In genomic region chr6:116691154-116691553, GRCh38 we compare ENCODE assay signal across 19 cellular contexts. TPM values are rescaled to one million over a fixed set of nuclear protein-coding genes. Genes with fewer than 3 reads are reported as not detected.
DNase-seq lines count a peak whose midpoint lies in the region; ATAC-seq and TF ChIP-seq lines count a peak whose summit lies in the region.
"Had no signal": no experiment of that assay in that cellular context is flagged by ENCODE, and none has a peak within 500 bp of the region (broad histone marks: within the 10 kb centered on the region; RNA-seq: fewer than 3 reads in every experiment).

No MANE protein-coding gene starts in this region.

- no peak for ATAC-seq in GM19463 (IDR thresholded peaks at IDR 0.05; ENCODE audit: unreplicated experiment)
- ATAC-seq: CD8-positive, alpha-beta T cell; GM12878; GM23338; HCT116 had no signal

- peak overlapping the region; percentile 59 for H3K27ac ChIP-seq in VCaP
- H3K27ac ChIP-seq: BLaER1, C4-2B had no signal

- H3K4me3 Mint-ChIP-seq in activated naive CD4-positive, alpha-beta T cell treated with anti-CD3 and anti-CD28 coated beads, Interleukin-2, amount 50 U/mL, for 24 hours: no peak overlapping the region
- H3K4me3 Mint-ChIP-seq in activated naive CD4-positive, alpha-beta T cell treated with anti-CD3 and anti-CD28 coated beads, Interleukin-2, amount 10 ng/mL, durations not matched to agents 7 days and 5 days: no peak overlapping the region
- H3K4me3 Mint-ChIP-seq in mesothelial cell of epicardium: no peak overlapping the region
- H3K4me3 Mint-ChIP-seq: CD4-positive, CD25-positive, alpha-beta regulatory T cell; CD8-positive, alpha-beta T cell; GM23338; H9; HFFc6 had no signal

- H3K27me3 Mint-ChIP-seq in activated naive CD4-positive, alpha-beta T cell treated with anti-CD3 and anti-CD28 coated beads, Interleukin-2, amount 50 U/mL, for 24 hours: no peaks in the 10 kb centered on the region
- no peaks in the 10 kb centered on the region for H3K27me3 Mint-ChIP-seq in activated naive CD4-positive, alpha-beta T cell treated with anti-CD3 and anti-CD28 coated beads, Interleukin-2, amount 10 ng/mL, durations not matched to agents 7 days and 5 days
- H3K27me3 Mint-ChIP-seq in mesothelial cell of epicardium (ENCODE audit: low read depth): no peaks in the 10 kb centered on the region
- H3K27me3 Mint-ChIP-seq: CD4-positive, CD25-positive, alpha-beta regulatory T cell had no signal

- peaks cover 16% of the 10 kb centered on the region for H3K36me3 Mint-ChIP-seq in activated naive CD4-positive, alpha-beta T cell treated with anti-CD3 and anti-CD28 coated beads, Interleukin-2, amount 50 U/mL, for 24 hours
- H3K36me3 Mint-ChIP-seq in activated naive CD4-positive, alpha-beta T cell treated with anti-CD3 and anti-CD28 coated beads, Interleukin-2, amount 10 ng/mL, durations not matched to agents 7 days and 5 days: peaks cover 25% of the 10 kb centered on the region
- peaks cover 19% of the 10 kb centered on the region for H3K36me3 Mint-ChIP-seq in mesothelial cell of epicardium

- CTCF ChIA-PET in activated naive CD4-positive, alpha-beta T cell treated with anti-CD3 and anti-CD28 coated beads, Interleukin-2, amount 10 ng/mL, durations not matched to agents 7 days and 5 days (lab: Charles Lee): no interaction called here

- H3K4me1 Mint-ChIP-seq in activated naive CD4-positive, alpha-beta T cell treated with anti-CD3 and anti-CD28 coated beads, Interleukin-2, amount 50 U/mL, for 24 hours: peaks cover 68% of the 10 kb centered on the region
- peaks cover 20% of the 10 kb centered on the region for H3K4me1 Mint-ChIP-seq in activated naive CD4-positive, alpha-beta T cell treated with anti-CD3 and anti-CD28 coated beads, Interleukin-2, amount 10 ng/mL, durations not matched to agents 7 days and 5 days
- peaks cover 48% of the 10 kb centered on the region for H3K4me1 Mint-ChIP-seq in mesothelial cell of epicardium

- H3K27ac Mint-ChIP-seq in activated naive CD4-positive, alpha-beta T cell treated with anti-CD3 and anti-CD28 coated beads, Interleukin-2, amount 50 U/mL, for 24 hours: peak overlapping the region; percentile 47
- no peak overlapping the region for H3K27ac Mint-ChIP-seq in activated naive CD4-positive, alpha-beta T cell treated with anti-CD3 and anti-CD28 coated beads, Interleukin-2, amount 10 ng/mL, durations not matched to agents 7 days and 5 days
- peak overlapping the region; percentile 13 for H3K27ac Mint-ChIP-seq in mesothelial cell of epicardium
- H3K27ac Mint-ChIP-seq: CD4-positive, CD25-positive, alpha-beta regulatory T cell; CD8-positive, alpha-beta T cell; GM23338; HFFc6 had no signal

- DNase-seq in activated naive CD4-positive, alpha-beta T cell treated with anti-CD3 and anti-CD28 coated beads, Interleukin-2, amount 10 ng/mL, durations not matched to agents 7 days and 5 days: no peak
- DNase-seq in mesothelial cell of epicardium (ENCODE audit: low spot score in 2 of 2, unreplicated experiment in 2 of 2) (no peak), NCI-H748 treated with DMSO at 0.1 percent for 48 hours (lab: John Stamatoyannopoulos, UW) (no peak)
- DNase-seq: Caco-2; CD4-positive, CD25-positive, alpha-beta regulatory T cell; CD8-positive, alpha-beta T cell; DMS153; DND-41; GDM1; H9; HFFc6 had no signal

- no peaks in the 10 kb centered on the region for H3K9me3 Mint-ChIP-seq in activated naive CD4-positive, alpha-beta T cell treated with anti-CD3 and anti-CD28 coated beads, Interleukin-2, amount 50 U/mL, for 24 hours
- H3K9me3 Mint-ChIP-seq in activated naive CD4-positive, alpha-beta T cell treated with anti-CD3 and anti-CD28 coated beads, Interleukin-2, amount 10 ng/mL, durations not matched to agents 7 days and 5 days: peaks cover 2% of the 10 kb centered on the region
- peaks cover 7% of the 10 kb centered on the region for H3K9me3 Mint-ChIP-seq in mesothelial cell of epicardium
- H3K9me3 Mint-ChIP-seq: CD4-positive, CD25-positive, alpha-beta regulatory T cell; CD8-positive, alpha-beta T cell; H9; HFFc6 had no signal

- TF ChIP-seq CTCF in VCaP (conservative IDR thresholded peaks at IDR 0.05) (no peak), mesothelial cell of epicardium (IDR thresholded peaks at IDR 0.05; ENCODE audit: unreplicated experiment) (no peak)

RNA-seq across cellular contexts. Expression of gene KPNA5, which starts 10.1 kb away (rescaled TPM):
- total RNA-seq in mesothelial cell of epicardium: 28.1 to 32.2 TPM (median 29.5 TPM) in 3 replicates

RNA-seq across cellular contexts. Expression of gene ZUP1, which starts 22.6 kb away (rescaled TPM):
- total RNA-seq in mesothelial cell of epicardium: 13.0 to 13.9 TPM (median 13.1 TPM) in 3 replicates
